In the genomic region with DNA sequence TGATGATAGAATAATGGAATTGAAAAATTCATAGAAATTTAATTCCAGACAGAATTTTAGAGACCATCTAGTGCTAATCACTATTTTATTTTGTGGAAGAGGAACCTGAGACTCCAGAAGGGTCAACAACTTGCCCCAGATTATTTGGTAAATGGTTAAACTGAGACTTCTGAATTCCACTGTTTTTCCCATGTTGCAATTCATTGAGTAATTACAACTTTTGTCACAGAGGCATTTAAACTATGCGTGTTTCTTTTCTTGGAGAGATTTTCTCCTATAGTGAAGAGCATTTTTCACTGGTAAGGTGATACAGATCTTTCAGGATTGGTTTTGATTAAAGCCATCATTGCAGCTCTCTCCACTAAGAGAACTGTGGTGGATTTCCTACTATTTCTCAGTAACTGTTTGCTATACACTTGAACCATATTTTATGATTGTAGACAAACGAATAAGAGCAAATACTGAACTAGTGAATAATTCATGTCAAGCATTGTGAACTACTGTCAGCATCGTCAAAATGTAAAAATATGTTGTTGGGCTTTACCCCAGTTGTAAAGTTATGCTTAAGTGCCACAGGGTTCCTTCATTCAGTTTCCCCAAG, we compare ENCODE assay signal across 17 cellular contexts.
"Had no signal": no experiment of that assay in that cellular context is flagged by ENCODE, and none has a peak within 500 bp of the region (broad histone marks: within the 10 kb centered on the region; RNA-seq: fewer than 3 reads in every experiment).

No MANE protein-coding gene starts in this region.

- DNase-seq: activated CD4-positive, alpha-beta T cell treated with anti-CD3 and anti-CD28 coated beads, Interleukin-2, amount 10 ng/mL, durations not matched to agents 7 days and 5 days; activated CD4-positive, CD25-positive, alpha-beta regulatory T cell; activated naive CD4-positive, alpha-beta T cell treated with anti-CD3 and anti-CD28 coated beads for 36 hours; activated T-cell treated with anti-CD3 and anti-CD28 coated beads for 4 hours; caudate nucleus; effector CD4-positive, alpha-beta T cell; hippocampal formation; left cardiac atrium; nephron progenitor cell; ovary; small intestine; T-helper 17 cell had no signal

- H3K27me3 ChIP-seq: ovary, tibial nerve had no signal

- H3K27me3 Mint-ChIP-seq: memory B cell, T-helper 17 cell had no signal

- H3K36me3 Mint-ChIP-seq: memory B cell had no signal

- H3K27ac Mint-ChIP-seq: activated CD4-positive, alpha-beta T cell treated with anti-CD3 and anti-CD28 coated beads, Interleukin-2, amount 10 ng/mL, durations not matched to agents 7 days and 5 days; activated naive CD4-positive, alpha-beta T cell treated with anti-CD3 and anti-CD28 coated beads for 36 hours; activated T-helper 17 cell treated with anti-CD3 and anti-CD28 coated beads, Interleukin-2, amount 50 U/mL, for 72 hours; memory B cell; nephron progenitor cell; T-helper 17 cell had no signal

- H3K27ac ChIP-seq: coronary artery, ovary, tibial nerve had no signal

- ATAC-seq: activated T-helper 17 cell treated with anti-CD3 and anti-CD28 coated beads, Interleukin-2, amount 50 U/mL, for 72 hours; left cardiac atrium; T-helper 17 cell had no signal

- H3K4me3 Mint-ChIP-seq: activated CD4-positive, alpha-beta T cell treated with anti-CD3 and anti-CD28 coated beads, Interleukin-2, amount 10 ng/mL, durations not matched to agents 7 days and 5 days; activated naive CD4-positive, alpha-beta T cell treated with anti-CD3 and anti-CD28 coated beads for 36 hours; activated T-helper 17 cell treated with anti-CD3 and anti-CD28 coated beads, Interleukin-2, amount 50 U/mL, for 72 hours; memory B cell; nephron progenitor cell; T-helper 17 cell had no signal

- H3K4me3 ChIP-seq: coronary artery, ovary, tibial nerve had no signal

- H3K9me3 Mint-ChIP-seq: activated CD4-positive, alpha-beta T cell treated with anti-CD3 and anti-CD28 coated beads, Interleukin-2, amount 10 ng/mL, durations not matched to agents 7 days and 5 days; activated naive CD4-positive, alpha-beta T cell treated with anti-CD3 and anti-CD28 coated beads for 36 hours; activated T-helper 17 cell treated with anti-CD3 and anti-CD28 coated beads, Interleukin-2, amount 50 U/mL, for 72 hours; memory B cell; nephron progenitor cell had no signal

- H3K4me1 Mint-ChIP-seq: activated CD4-positive, alpha-beta T cell treated with anti-CD3 and anti-CD28 coated beads, Interleukin-2, amount 10 ng/mL, durations not matched to agents 7 days and 5 days; activated T-helper 17 cell treated with anti-CD3 and anti-CD28 coated beads, Interleukin-2, amount 50 U/mL, for 72 hours; memory B cell; nephron progenitor cell; T-helper 17 cell had no signal

- H3K36me3 ChIP-seq: ovary, tibial nerve had no signal

- H3K4me1 ChIP-seq: tibial nerve had no signal

- H3K9me3 ChIP-seq: ovary had no signal

- FAIRE-seq: endothelial cell of umbilical vein had no signal
